12 cellular contexts compared by ENCODE assay signal in genomic region chr9:33770156-33770880, GRCh38. TPM values are rescaled to one million over a fixed set of nuclear protein-coding genes. Genes with fewer than 3 reads are reported as not detected.
DNase-seq lines count a peak whose midpoint lies in the region; ATAC-seq, FAIRE-seq and TF ChIP-seq lines count a peak whose summit lies in the region.
"Not testable (repeated sequence)": the region's sequence is repeated elsewhere in the genome, so short reads cannot be mapped to it uniquely, and the experiment has no call there.
"Had no signal": no experiment of that assay in that cellular context is flagged by ENCODE, and none has a peak within 500 bp of the region (broad histone marks: within the 10 kb centered on the region; RNA-seq: fewer than 3 reads in every experiment).

No MANE protein-coding gene starts in this region.

- H3K27ac ChIP-seq in PC-3 (ENCODE audit: low read length) (peak overlapping the region; percentile 98), fibroblast of lung (ENCODE audit: insufficient read depth, low read length) (peak overlapping the region; percentile 44), suprapubic skin (peak overlapping the region; percentile 75)
- not testable (repeated sequence) for H3K27ac ChIP-seq in K562 (ENCODE audit: extremely low read depth, low read depth, low read length)

- in situ Hi-C loops in K562 (cut with MboI) = not testable (repeated sequence)

- not testable (repeated sequence) for H3K9me2 ChIP-seq in PC-3 (replicated peaks; ENCODE audit: low read length)

- not testable (repeated sequence) for H3K4me3 ChIP-seq in PC-3 (ENCODE audit: low read length); K562; fibroblast of lung (replicated peaks in 1 of 4; ENCODE audit: control extremely low read depth in 1 of 4, insufficient read depth in 1 of 4, low read depth in 3 of 4, low read length in 4 of 4); mucosa of descending colon; suprapubic skin

- not testable (repeated sequence) for H3F3A ChIP-seq in PC-3 (ENCODE audit: low read length, unreplicated experiment)

- H3K27me3 ChIP-seq in PC-3 (ENCODE audit: low read length); K562 (ENCODE audit: control insufficient read depth in 2 of 2, insufficient read depth in 2 of 2, low read length in 2 of 2); fibroblast of lung (ENCODE audit: control insufficient read depth, insufficient read depth, low read length); suprapubic skin: not testable (repeated sequence)

- WGBS in K562 (ENCODE audit: insufficient coverage, low coverage, missing lambda C conversion rate) = 8% methylated on average over 3 of the region's 3 CpGs
- WGBS in suprapubic skin = 64% methylated on average over 3 of the region's 3 CpGs

- not testable (repeated sequence) for TF ChIP-seq RAD21 in K562 (CRISPR knock-in tag; conservative IDR thresholded peaks at IDR 0.05 in 1 of 2, IDR thresholded peaks at IDR 0.05 in 1 of 2)

- TF ChIP-seq EP300 in K562 (IDR thresholded peaks at IDR 0.05; ENCODE audit: low read length); suprapubic skin (IDR thresholded peaks at IDR 0.05): not testable (repeated sequence)

- not testable (repeated sequence) for TF ChIP-seq CTCF in PC-3 (conservative IDR thresholded peaks at IDR 0.05; ENCODE audit: low read depth, low read length); K562 (IDR thresholded peaks at IDR 0.05 in 2 of 3, conservative IDR thresholded peaks at IDR 0.05 in 1 of 3; ENCODE audit: insufficient read depth in 2 of 3, low read depth in 1 of 3, low read length in 3 of 3); fibroblast of lung (conservative IDR thresholded peaks at IDR 0.05 in 1 of 2, IDR thresholded peaks at IDR 0.05 in 1 of 2; ENCODE audit: low read depth in 1 of 2, low read length in 2 of 2); mucosa of descending colon (IDR thresholded peaks at IDR 0.05); suprapubic skin (IDR thresholded peaks at IDR 0.05)

- CTCF ChIA-PET in PC-3 (lab: Charles Lee); K562 (lab: Yijun Ruan, JAX; ENCODE audit: low intra/inter-chr PET ratio): not testable (repeated sequence)

- H3K9me1 ChIP-seq in K562 (ENCODE audit: control insufficient read depth, insufficient read depth, low read length) = not testable (repeated sequence)

- H3K4me2 ChIP-seq in PC-3 (ENCODE audit: low read length) = peak overlapping the region; percentile 36
- not testable (repeated sequence) for H3K4me2 ChIP-seq in K562 (ENCODE audit: insufficient read depth, low read length); fibroblast of lung (ENCODE audit: extremely low read depth, insufficient read depth, low read length)

- peaks cover 81% of the 10 kb centered on the region for H3K79me2 ChIP-seq in PC-3 (ENCODE audit: low read length)
- H3K79me2 ChIP-seq in K562 (ENCODE audit: control insufficient read depth, insufficient read depth, low read length); fibroblast of lung (ENCODE audit: control insufficient read depth, insufficient read depth, low read length): not testable (repeated sequence)

- H4K20me1 ChIP-seq in PC-3 (ENCODE audit: low read length); K562 (replicated peaks; ENCODE audit: control insufficient read depth, insufficient read depth, low read length); fibroblast of lung (ENCODE audit: control insufficient read depth, extremely low read depth, insufficient read depth, low read length): not testable (repeated sequence)

- H3K36me3 ChIP-seq in PC-3 (ENCODE audit: low read depth, low read length); K562 (ENCODE audit: control insufficient read depth, insufficient read depth, low read length); fibroblast of lung (ENCODE audit: control insufficient read depth, insufficient read depth, low read length); mucosa of descending colon (ENCODE audit: low read depth); suprapubic skin: not testable (repeated sequence)

- peaks cover 74% of the 10 kb centered on the region for H3K4me1 ChIP-seq in PC-3 (ENCODE audit: insufficient read depth, low read length)
- H3K4me1 ChIP-seq in K562 (replicated peaks in 1 of 2; ENCODE audit: control insufficient read depth in 2 of 2, insufficient read depth in 2 of 2, low read length in 2 of 2); fibroblast of lung (ENCODE audit: control insufficient read depth, extremely low read depth, insufficient read depth, low read length); mucosa of descending colon (ENCODE audit: low read depth): not testable (repeated sequence)
- H3K4me1 ChIP-seq in suprapubic skin = peaks cover 16% of the 10 kb centered on the region

- POLR2A ChIA-PET in PC-3 (lab: Charles Lee; ENCODE audit: unreplicated experiment); K562 (lab: Yijun Ruan, JAX): not testable (repeated sequence)

- H3K9ac ChIP-seq in PC-3 (ENCODE audit: low read length) = peak overlapping the region; percentile 82
- not testable (repeated sequence) for H3K9ac ChIP-seq in K562 (ENCODE audit: insufficient read depth in 1 of 2, low read depth in 2 of 2, low read length in 2 of 2); fibroblast of lung (ENCODE audit: insufficient read depth, low read length)

- intact Hi-C loops in PC-3 (cut with micrococcal nuclease); K562 (cut with micrococcal nuclease); mucosa of descending colon (cut with DNase I, micrococcal nuclease): not testable (repeated sequence)

- H2AFZ ChIP-seq in PC-3 (ENCODE audit: low read length) = not testable (repeated sequence)
- peak overlapping the region; percentile 63 for H2AFZ ChIP-seq in K562 (ENCODE audit: low read depth, low read length)
- H2AFZ ChIP-seq in fibroblast of lung (ENCODE audit: low read length) = peak overlapping the region; percentile 67

- peak; percentile 70 for ATAC-seq in PC-3
- ATAC-seq in activated CD4-positive, CD25-positive, alpha-beta regulatory T cell treated with anti-CD3 and anti-CD28 coated beads, Interleukin-2, amount 50 U/mL, for 24 hours = peak; percentile 89 to 91
- ATAC-seq in K562 = not testable (repeated sequence)
- peak; percentile 75 for ATAC-seq in mucosa of descending colon

- peak; percentile 18 for DNase-seq in AG20443 (ENCODE audit: low spot score)
- peak; percentile 34 for DNase-seq in HCEC 1CT
- DNase-seq in PC-3 = peak; percentile 75
- DNase-seq in K562 (ENCODE audit: extremely low read depth in 1 of 4, low spot score in 3 of 4); mucosa of descending colon; suprapubic skin (ENCODE audit: low spot score in 2 of 2): not testable (repeated sequence)
- DNase-seq in fibroblast of lung (ENCODE audit: low read depth in 2 of 2) = peak; percentile 19 to 30

- BruUV-seq in PC-3 (replicated peaks; lab: Mats Ljungman, UMichigan) = TSS peak; percentile 79
- BruUV-seq in K562 (replicated peaks; lab: Mats Ljungman, UMichigan) = not testable (repeated sequence)

- peak; percentile 52 for FAIRE-seq in K562 (lab: Jason Lieb, UNC)

- not testable (repeated sequence) for TF ChIP-seq POLR2A in K562 (conservative IDR thresholded peaks at IDR 0.05); suprapubic skin (IDR thresholded peaks at IDR 0.05)

- H3K9me3 ChIP-seq in PC-3 (ENCODE audit: low read length); K562 (replicated peaks; ENCODE audit: control insufficient read depth, insufficient read depth, low read depth, low read length); fibroblast of lung (ENCODE audit: control insufficient read depth, insufficient read depth, low read depth, low read length); mucosa of descending colon; suprapubic skin: not testable (repeated sequence)

RNA-seq across cellular contexts. Expression of gene PRSS3, which starts 25.0 kb away (rescaled TPM):
- total RNA-seq in PC-3 (2014; rRNA removed) (225 and 240 TPM in 2 replicates), K562 (2014; rRNA removed) (not detected in 2 replicates), K562 (2014; rRNA removed; fragmentation: Illumina TruSeq; extraction: Trizol) (not detected in 2 replicates), K562 (2015; rRNA removed; fragmentation: Illumina TruSeq; extraction: Trizol) (not detected in 2 replicates), K562 (2021) (0.42 and 1.3 TPM in 2 replicates), fibroblast of lung (0.26 and 0.33 TPM in 2 replicates), mucosa of descending colon (100 to 1,000 TPM; 107 to 326 (median 174) TPM), suprapubic skin (10 to 100 TPM; 14.1 to 53.7 (median 25.1) TPM)
- total RNA-seq in K562 (2011; cell fraction: chromatin; rRNA removed; ENCODE audit: low replicate concordance) = not detected in 2 replicates
- not detected in 2 replicates for total RNA-seq in K562 (2011; cell fraction: nucleolus; rRNA removed)
- total RNA-seq in K562 (2011; cell fraction: nucleoplasm; rRNA removed) = not detected in 2 replicates
- polyA plus RNA-seq in K562 (2011; rRNA removed) (not detected in 2 replicates), K562 (2014; fragmentation: Illumina TruSeq; extraction: Trizol) (0.18 TPM in 1 of 2 replicates, not detected in the other), K562 (2014; fragmentation: Nextera tagmentation; extraction: Ambion mirVana) (under 1 TPM in 1 of 2 experiments, not detected in 1; 0.35 TPM), K562 (2014; rRNA removed) (not detected in 2 replicates), fibroblast of lung (2.9 and 11.4 TPM in 2 replicates)
- not detected in 2 replicates for polyA plus RNA-seq in K562 (2011; cell fraction: cytosol; rRNA removed)
- polyA plus RNA-seq in K562 (2011; cell fraction: nucleus; rRNA removed) = not detected in 2 replicates
- 0.25 and 0.89 TPM in 2 replicates for polyA plus RNA-seq in K562 (2012)
- polyA minus RNA-seq in K562 (2011; rRNA and poly(A)+ RNA removed) = not detected in 2 replicates
- polyA minus RNA-seq in K562 (2011; cell fraction: cytosol; rRNA and poly(A)+ RNA removed) = not detected in 2 replicates
- not detected in 2 replicates for polyA minus RNA-seq in K562 (2011; cell fraction: nucleus; rRNA and poly(A)+ RNA removed)
- 6.5 and 29.3 TPM in 2 replicates for polyA plus RNA-seq in fibroblast of lung (2012)
- polyA minus RNA-seq in fibroblast of lung (ENCODE audit: low replicate concordance) = 10.3 and 41.5 TPM in 2 replicates
- total RNA-seq: chondrocyte, left ventricle myocardium inferior, thyroid gland had no signal
- polyA plus RNA-seq: naive thymus-derived CD8-positive, alpha-beta T cell had no signal

RNA-seq across cellular contexts. Expression of gene UBE2R2, which starts 46.6 kb away (rescaled TPM):
- total RNA-seq in PC-3 (2014; rRNA removed) (18.4 and 20.9 TPM in 2 replicates), K562 (2014; rRNA removed) (8.2 and 9.7 TPM in 2 replicates), K562 (2014; rRNA removed; fragmentation: Illumina TruSeq; extraction: Trizol) (12.8 and 13.8 TPM in 2 replicates), K562 (2015; rRNA removed; fragmentation: Illumina TruSeq; extraction: Trizol) (11.1 and 11.3 TPM in 2 replicates), K562 (2021) (20.5 and 22.5 TPM in 2 replicates), fibroblast of lung (16.7 and 23.9 TPM in 2 replicates), mucosa of descending colon (10 to 100 TPM; 32.1 to 55.5 (median 34.4) TPM), suprapubic skin (10 to 100 TPM; 29.2 to 36.4 (median 33.5) TPM)
- 9.6 and 14.3 TPM in 2 replicates for total RNA-seq in K562 (2011; cell fraction: chromatin; rRNA removed; ENCODE audit: low replicate concordance)
- 7.1 and 7.2 TPM in 2 replicates for total RNA-seq in K562 (2011; cell fraction: nucleolus; rRNA removed)
- total RNA-seq in K562 (2011; cell fraction: nucleoplasm; rRNA removed) = 12.5 and 19.9 TPM in 2 replicates
- polyA plus RNA-seq in K562 (2011; rRNA removed) (10.2 and 12.0 TPM in 2 replicates), K562 (2014; fragmentation: Illumina TruSeq; extraction: Trizol) (22.3 and 26.2 TPM in 2 replicates), K562 (2014; fragmentation: Nextera tagmentation; extraction: Ambion mirVana) (1 to 10 TPM; 7.8 to 8.4 TPM), K562 (2014; rRNA removed) (11.3 and 11.8 TPM in 2 replicates), fibroblast of lung (52.5 and 57.1 TPM in 2 replicates)
- 6.8 and 10.1 TPM in 2 replicates for polyA plus RNA-seq in K562 (2011; cell fraction: cytosol; rRNA removed)
- polyA plus RNA-seq in K562 (2011; cell fraction: nucleus; rRNA removed) = 5.5 and 8.1 TPM in 2 replicates
- 21.8 and 25.8 TPM in 2 replicates for polyA plus RNA-seq in K562 (2012)
- 20.5 and 24.5 TPM in 2 replicates for polyA minus RNA-seq in K562 (2011; rRNA and poly(A)+ RNA removed)
- 11.1 and 12.7 TPM in 2 replicates for polyA minus RNA-seq in K562 (2011; cell fraction: cytosol; rRNA and poly(A)+ RNA removed)
- 4.0 and 7.6 TPM in 2 replicates for polyA minus RNA-seq in K562 (2011; cell fraction: nucleus; rRNA and poly(A)+ RNA removed)
- 44.7 and 50.8 TPM in 2 replicates for polyA plus RNA-seq in fibroblast of lung (2012)
- polyA minus RNA-seq in fibroblast of lung (ENCODE audit: low replicate concordance) = 15.1 and 24.3 TPM in 2 replicates

Comparison
In these comparisons a context has a peak if more than half of its experiments do, and no peak if none do; other contexts are left out.
1. RNA of gene PRSS3, which starts 25.0 kb away (total RNA-seq): 225 to 240 TPM in PC-3, 107 to 326 TPM in mucosa of descending colon and 14.1 to 53.7 TPM in suprapubic skin; 0.26 to 0.33 TPM in fibroblast of lung and 0.42 to 1.3 TPM in K562; every median in the first group is over 4 times any median in the second.